In the genomic region with DNA sequence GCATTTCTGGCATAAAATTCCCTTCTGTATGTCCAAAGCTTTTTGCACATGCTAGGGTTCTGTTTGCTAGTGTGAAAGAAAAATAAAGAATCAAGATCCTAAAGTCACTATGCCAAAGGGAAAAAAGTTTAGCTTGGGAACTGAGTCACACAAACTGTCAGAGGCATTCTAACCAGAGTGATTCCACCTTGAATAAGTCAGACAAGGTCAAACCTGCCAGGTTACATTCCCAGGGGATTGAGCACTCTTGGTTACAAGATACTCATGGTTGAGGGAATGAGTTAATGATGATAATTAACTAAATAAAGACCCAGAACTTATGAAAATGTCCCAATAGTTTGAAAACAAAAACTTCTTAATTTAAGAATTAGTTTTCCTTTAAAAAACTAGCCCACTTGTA, we compare ENCODE assay signal across 36 cellular contexts. TPM values are rescaled to one million over a fixed set of nuclear protein-coding genes. Genes with fewer than 3 reads are reported as not detected.
"Had no signal": no experiment of that assay in that cellular context is flagged by ENCODE, and none has a peak within 500 bp of the region (broad histone marks: within the 10 kb centered on the region; RNA-seq: fewer than 3 reads in every experiment).

No MANE protein-coding gene starts in this region.

- H3K9ac ChIP-seq: parathyroid adenoma, SK-N-SH had no signal

- H3K4me3 ChIP-seq: psoas muscle, right atrium auricular region, suprapubic skin, tibial artery had no signal

- H2AFZ ChIP-seq: parathyroid adenoma had no signal

- DNase-seq: activated CD4-positive, alpha-beta T cell treated with anti-CD3 and anti-CD28 coated beads for 48 hours; activated CD4-positive, alpha-beta T cell treated with anti-CD3 and anti-CD28 coated beads, Interleukin-2, amount 50 U/mL, for 48 hours; activated CD8-positive, alpha-beta memory T cell treated with anti-CD3 and anti-CD28 coated beads for 24 hours; activated gamma-delta T cell; activated naive CD4-positive, alpha-beta T cell treated with anti-CD3 and anti-CD28 coated beads, Interleukin-2, amount 10 ng/mL, durations not matched to agents 7 days and 5 days; activated naive CD8-positive, alpha-beta T cell treated with anti-CD3 and anti-CD28 coated beads, Interleukin-2, amount 10 ng/mL, durations not matched to agents 7 days and 5 days; amniotic stem cell; brain microvascular endothelial cell; central memory CD4-positive, alpha-beta T cell; dermis blood vessel endothelial cell; effector CD4-positive, alpha-beta T cell; erythroblast; head of caudate nucleus; hypothalamus; immature natural killer cell; kidney glomerular epithelial cell; naive thymus-derived CD8-positive, alpha-beta T cell; occipital lobe; psoas muscle; SK-N-SH; stimulated activated CD4-positive, alpha-beta T cell treated with anti-CD3 and anti-CD28 coated beads, Interleukin-15, amount 100 ng/mL, for 24 hours; stimulated activated CD4-positive, alpha-beta T cell treated with anti-CD3 and anti-CD28 coated beads, Interleukin-2, amount 100 ng/mL, for 24 hours; stimulated activated naive CD4-positive, alpha-beta T cell; SW 1271; T1000; tibial artery; WERI-Rb-1 had no signal

- H3K4me1 ChIP-seq: parathyroid adenoma, psoas muscle, right atrium auricular region, suprapubic skin, tibial artery had no signal

- H3K4me2 ChIP-seq: SK-N-SH had no signal

- H3K27me3 ChIP-seq: brain microvascular endothelial cell, right atrium auricular region, suprapubic skin, tibial artery had no signal

- FAIRE-seq: astrocyte, endometrium had no signal

- H3K27ac ChIP-seq: brain microvascular endothelial cell, parathyroid adenoma, psoas muscle, right atrium auricular region, suprapubic skin, tibial artery, WERI-Rb-1 had no signal

- ATAC-seq: activated CD4-positive, CD25-positive, alpha-beta regulatory T cell treated with anti-CD3 and anti-CD28 coated beads, Interleukin-2, amount 50 U/mL, for 24 hours; naive thymus-derived CD8-positive, alpha-beta T cell; psoas muscle had no signal

- H3K36me3 ChIP-seq: brain microvascular endothelial cell, right atrium auricular region, suprapubic skin, tibial artery, WERI-Rb-1 had no signal

- H3K9me3 ChIP-seq: psoas muscle, right atrium auricular region, SK-N-SH, suprapubic skin, tibial artery had no signal

- H3K79me2 ChIP-seq: parathyroid adenoma had no signal

RNA-seq across cellular contexts. Expression of a gene that starts 13.7 kb away (rescaled TPM):
- total RNA-seq: activated naive CD8-positive, alpha-beta T cell treated with anti-CD3 and anti-CD28 coated beads, Interleukin-2, amount 10 ng/mL, durations not matched to agents 7 days and 5 days; astrocyte; dermis blood vessel endothelial cell; fibroblast of lung; fibroblast of villous mesenchyme; naive thymus-derived CD8-positive, alpha-beta T cell; neural crest cell; occipital lobe; psoas muscle; right atrium auricular region; suprapubic skin had no signal
- polyA plus RNA-seq: fibroblast of lung; immature natural killer cell; naive thymus-derived CD8-positive, alpha-beta T cell; psoas muscle; SK-N-SH had no signal
